Comparison of ENCODE assay signal across 10 cellular contexts in the genomic region with DNA sequence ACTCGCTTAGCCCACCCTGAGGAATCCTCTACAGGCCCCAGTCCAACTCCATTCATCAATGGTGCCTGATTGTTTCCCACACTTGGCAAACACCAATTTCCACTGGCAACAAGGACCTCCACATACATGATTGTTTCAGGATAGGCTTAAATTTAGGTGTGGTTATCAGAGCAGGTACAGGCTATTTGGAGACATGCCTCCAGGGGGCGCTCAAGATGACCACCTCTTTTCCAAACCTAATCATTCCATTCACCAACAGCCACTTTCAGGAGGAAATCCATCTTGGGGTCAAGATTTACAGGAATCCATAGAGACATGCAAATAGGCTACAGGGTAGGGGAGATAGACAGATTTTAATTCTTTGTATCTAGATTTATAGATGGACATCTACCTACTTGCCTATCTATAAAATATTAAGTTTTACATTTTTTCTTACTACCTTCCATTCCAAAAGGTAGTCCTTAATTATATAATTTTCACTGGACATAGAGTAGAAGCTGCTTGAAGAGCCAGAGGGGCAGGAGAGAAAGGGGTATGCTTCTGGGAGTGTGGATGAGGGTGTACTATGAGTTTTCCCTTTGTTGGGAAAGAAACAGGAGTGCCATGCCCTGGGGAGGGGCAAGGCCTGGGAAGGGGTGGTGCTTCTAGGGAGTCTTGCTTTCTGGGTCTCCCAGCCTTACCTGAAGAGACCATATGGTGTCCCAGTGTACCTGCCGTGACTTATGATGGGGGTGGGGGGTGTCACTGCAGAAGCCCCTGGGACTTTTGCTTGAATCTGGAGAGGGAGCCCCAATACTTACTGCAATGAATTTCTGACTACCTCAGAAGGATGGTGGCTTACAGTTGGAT. TPM values are rescaled to one million over a fixed set of nuclear protein-coding genes. Genes with fewer than 3 reads are reported as not detected.
DNase-seq lines count a peak whose midpoint lies in the region; ATAC-seq and TF ChIP-seq lines count a peak whose summit lies in the region.
"Had no signal": no experiment of that assay in that cellular context is flagged by ENCODE, and none has a peak within 500 bp of the region (broad histone marks: within the 10 kb centered on the region; RNA-seq: fewer than 3 reads in every experiment).

No MANE protein-coding gene starts in this region.

- peaks cover 3% of the 10 kb centered on the region for H3K27me3 Mint-ChIP-seq in activated CD4-positive, alpha-beta memory T cell treated with anti-CD3 and anti-CD28 coated beads for 36 hours
- no peaks in the 10 kb centered on the region for H3K27me3 Mint-ChIP-seq in activated CD4-positive, alpha-beta memory T cell treated with anti-CD3 and anti-CD28 coated beads, Interleukin-2, amount 10 ng/mL, durations not matched to agents 7 days and 5 days

- no peak overlapping the region for H3K27ac Mint-ChIP-seq in activated CD4-positive, alpha-beta memory T cell treated with anti-CD3 and anti-CD28 coated beads for 36 hours
- H3K27ac Mint-ChIP-seq in activated CD4-positive, alpha-beta memory T cell treated with anti-CD3 and anti-CD28 coated beads, Interleukin-2, amount 10 ng/mL, durations not matched to agents 7 days and 5 days, result no peak overlapping the region
- H3K27ac Mint-ChIP-seq: activated T-cell treated with anti-CD3 and anti-CD28 coated beads, Interleukin-2, amount 50 U/mL, for 72 hours had no signal

- no peaks in the 10 kb centered on the region for H3K9me3 Mint-ChIP-seq in activated CD4-positive, alpha-beta memory T cell treated with anti-CD3 and anti-CD28 coated beads for 36 hours
- H3K9me3 Mint-ChIP-seq in activated CD4-positive, alpha-beta memory T cell treated with anti-CD3 and anti-CD28 coated beads, Interleukin-2, amount 10 ng/mL, durations not matched to agents 7 days and 5 days, result no peaks in the 10 kb centered on the region

- CTCF ChIA-PET in activated CD4-positive, alpha-beta memory T cell treated with anti-CD3 and anti-CD28 coated beads for 36 hours (lab: Charles Lee), result interaction anchor here (0.7 to 2.0 kb wide), 2 partner anchors 53 to 106 kb away, joined by 3 to 5 read pairs; no protein-coding TSS in a partner anchor
- CTCF ChIA-PET in activated CD4-positive, alpha-beta memory T cell treated with anti-CD3 and anti-CD28 coated beads, Interleukin-2, amount 10 ng/mL, durations not matched to agents 7 days and 5 days (lab: Charles Lee), result interaction anchor here (0.7 to 0.9 kb wide), 2 partner anchors 13 to 17 kb away, joined by 3 read pairs; no protein-coding TSS in a partner anchor

- TF ChIP-seq CTCF in cardiac fibroblast (IDR thresholded peaks at IDR 0.05; ENCODE audit: low read depth, low read length), result peak; percentile 26
- TF ChIP-seq CTCF in retinal pigment epithelial cell (conservative IDR thresholded peaks at IDR 0.05; ENCODE audit: low read depth, low read length), result peak; percentile 68

- H3K4me3 ChIP-seq in cardiac fibroblast (replicated peaks in 1 of 2; ENCODE audit: low read depth in 2 of 2, low read length in 2 of 2), result no peak overlapping the region
- H3K4me3 ChIP-seq in retinal pigment epithelial cell (ENCODE audit: low read length), result no peak overlapping the region

- H3K4me3 Mint-ChIP-seq in activated CD4-positive, alpha-beta memory T cell treated with anti-CD3 and anti-CD28 coated beads for 36 hours, result no peak overlapping the region
- H3K4me3 Mint-ChIP-seq in activated CD4-positive, alpha-beta memory T cell treated with anti-CD3 and anti-CD28 coated beads, Interleukin-2, amount 10 ng/mL, durations not matched to agents 7 days and 5 days, result no peak overlapping the region
- H3K4me3 Mint-ChIP-seq: activated T-cell treated with anti-CD3 and anti-CD28 coated beads, Interleukin-2, amount 50 U/mL, for 72 hours had no signal

- no peaks in the 10 kb centered on the region for H3K36me3 Mint-ChIP-seq in activated CD4-positive, alpha-beta memory T cell treated with anti-CD3 and anti-CD28 coated beads for 36 hours
- no peaks in the 10 kb centered on the region for H3K36me3 Mint-ChIP-seq in activated CD4-positive, alpha-beta memory T cell treated with anti-CD3 and anti-CD28 coated beads, Interleukin-2, amount 10 ng/mL, durations not matched to agents 7 days and 5 days (ENCODE audit: low read depth)

- peak; percentile 27 for DNase-seq in activated CD4-positive, alpha-beta memory T cell treated with anti-CD3 and anti-CD28 coated beads for 36 hours
- DNase-seq in activated CD4-positive, alpha-beta memory T cell treated with anti-CD3 and anti-CD28 coated beads, Interleukin-2, amount 10 ng/mL, durations not matched to agents 7 days and 5 days, result no peak
- peak; percentile 2 for DNase-seq in M059J (ENCODE audit: low read depth)
- DNase-seq in cardiac fibroblast (ENCODE audit: low read depth in 2 of 2), result no peak
- DNase-seq in retinal pigment epithelial cell (ENCODE audit: low read depth), result no peak
- DNase-seq in dedifferentiated amniotic fluid mesenchymal stem cell (ENCODE audit: extremely low spot score), result no peak
- no peak for DNase-seq in glomerular visceral epithelial cell (ENCODE audit: extremely low spot score)

- ATAC-seq in HG02588 (IDR thresholded peaks at IDR 0.05; ENCODE audit: unreplicated experiment), result no peak
- ATAC-seq: activated T-cell treated with anti-CD3 and anti-CD28 coated beads, Interleukin-2, amount 50 U/mL, for 72 hours had no signal

- no peaks in the 10 kb centered on the region for H3K4me1 Mint-ChIP-seq in activated CD4-positive, alpha-beta memory T cell treated with anti-CD3 and anti-CD28 coated beads for 36 hours (ENCODE audit: low read depth)
- H3K4me1 Mint-ChIP-seq in activated CD4-positive, alpha-beta memory T cell treated with anti-CD3 and anti-CD28 coated beads, Interleukin-2, amount 10 ng/mL, durations not matched to agents 7 days and 5 days, result peaks cover 6% of the 10 kb centered on the region

- intact Hi-C loops in activated CD4-positive, alpha-beta memory T cell treated with anti-CD3 and anti-CD28 coated beads for 36 hours (cut with micrococcal nuclease), result no loop called here

- POLR2A ChIA-PET in activated CD4-positive, alpha-beta memory T cell treated with anti-CD3 and anti-CD28 coated beads for 36 hours (lab: Charles Lee), result no interaction called here
- POLR2A ChIA-PET in activated CD4-positive, alpha-beta memory T cell treated with anti-CD3 and anti-CD28 coated beads, Interleukin-2, amount 10 ng/mL, durations not matched to agents 7 days and 5 days (lab: Charles Lee), result no interaction called here

RNA-seq across cellular contexts. Expression of a gene that starts 14.1 kb away (rescaled TPM):
- total RNA-seq in activated CD4-positive, alpha-beta memory T cell treated with anti-CD3 and anti-CD28 coated beads for 36 hours, result not detected
- total RNA-seq in activated CD4-positive, alpha-beta memory T cell treated with anti-CD3 and anti-CD28 coated beads, Interleukin-2, amount 10 ng/mL, durations not matched to agents 7 days and 5 days, result not detected
- total RNA-seq in M059J (2014; rRNA removed; shearing (Covaris generic)), result not detected in 2 replicates
- total RNA-seq: activated T-cell treated with anti-CD3 and anti-CD28 coated beads, Interleukin-2, amount 50 U/mL, for 72 hours; pulmonary artery endothelial cell had no signal

Comparison
In these comparisons a context has a peak if more than half of its experiments do, and no peak if none do; other contexts are left out.
1. DNase-seq: peak in activated CD4-positive, alpha-beta memory T cell treated with anti-CD3 and anti-CD28 coated beads for 36 hours (single experiment) and M059J (single experiment); none in activated CD4-positive, alpha-beta memory T cell treated with anti-CD3 and anti-CD28 coated beads, Interleukin-2, amount 10 ng/mL, durations not matched to agents 7 days and 5 days (single experiment), cardiac fibroblast (0 of 2), retinal pigment epithelial cell (single experiment), dedifferentiated amniotic fluid mesenchymal stem cell (single experiment) and glomerular visceral epithelial cell (single experiment).